ENCODE assay signal across 2 cellular contexts in genomic region chr1:180524915-180525695, GRCh38.
TF ChIP-seq lines count a peak whose summit lies in the region.

No MANE protein-coding gene starts in this region.

TF ChIP-seq in GM12878, 131 proteins besides CTCF, POLR2A, EP300 and RAD21:
- TF ChIP-seq ESRRA (IDR thresholded peaks at IDR 0.05; ENCODE audit: low read length) (no peak), NBN (IDR thresholded peaks at IDR 0.05) (no peak), SREBF1 (IDR thresholded peaks at IDR 0.05; ENCODE audit: low read length) (no peak), KAT2A (conservative IDR thresholded peaks at IDR 0.05; ENCODE audit: control insufficient read depth, low read depth, low read length) (no peak), CEBPB (IDR thresholded peaks at IDR 0.05; ENCODE audit: borderline replicate concordance in 1 of 2, low read depth in 2 of 2, low read length in 2 of 2) (no peak), SREBF2 (IDR thresholded peaks at IDR 0.05; ENCODE audit: low read length) (no peak), ZNF384 (IDR thresholded peaks at IDR 0.05; ENCODE audit: borderline replicate concordance, low read depth, low read length) (no peak), KLF5 (IDR thresholded peaks at IDR 0.05; ENCODE audit: partially characterized antibody) (no peak), RAD51 (IDR thresholded peaks at IDR 0.05) (no peak), SUPT20H (IDR thresholded peaks at IDR 0.05; ENCODE audit: borderline replicate concordance, control insufficient read depth, low read depth, low read length) (no peak), ZSCAN29 (IDR thresholded peaks at IDR 0.05) (no peak), MXI1 (IDR thresholded peaks at IDR 0.05; ENCODE audit: low read depth, low read length) (no peak), STAT3 (IDR thresholded peaks at IDR 0.05; ENCODE audit: low read depth, low read length) (no peak), SMAD5 (IDR thresholded peaks at IDR 0.05; ENCODE audit: low read depth) (no peak), TCF3 (IDR thresholded peaks at IDR 0.05; ENCODE audit: borderline replicate concordance, insufficient read depth, low read depth, low read length) (no peak), POLR2AphosphoS2 (IDR thresholded peaks at IDR 0.05; ENCODE audit: low read depth, low read length) (no peak)
- TF ChIP-seq, protein P1, sequence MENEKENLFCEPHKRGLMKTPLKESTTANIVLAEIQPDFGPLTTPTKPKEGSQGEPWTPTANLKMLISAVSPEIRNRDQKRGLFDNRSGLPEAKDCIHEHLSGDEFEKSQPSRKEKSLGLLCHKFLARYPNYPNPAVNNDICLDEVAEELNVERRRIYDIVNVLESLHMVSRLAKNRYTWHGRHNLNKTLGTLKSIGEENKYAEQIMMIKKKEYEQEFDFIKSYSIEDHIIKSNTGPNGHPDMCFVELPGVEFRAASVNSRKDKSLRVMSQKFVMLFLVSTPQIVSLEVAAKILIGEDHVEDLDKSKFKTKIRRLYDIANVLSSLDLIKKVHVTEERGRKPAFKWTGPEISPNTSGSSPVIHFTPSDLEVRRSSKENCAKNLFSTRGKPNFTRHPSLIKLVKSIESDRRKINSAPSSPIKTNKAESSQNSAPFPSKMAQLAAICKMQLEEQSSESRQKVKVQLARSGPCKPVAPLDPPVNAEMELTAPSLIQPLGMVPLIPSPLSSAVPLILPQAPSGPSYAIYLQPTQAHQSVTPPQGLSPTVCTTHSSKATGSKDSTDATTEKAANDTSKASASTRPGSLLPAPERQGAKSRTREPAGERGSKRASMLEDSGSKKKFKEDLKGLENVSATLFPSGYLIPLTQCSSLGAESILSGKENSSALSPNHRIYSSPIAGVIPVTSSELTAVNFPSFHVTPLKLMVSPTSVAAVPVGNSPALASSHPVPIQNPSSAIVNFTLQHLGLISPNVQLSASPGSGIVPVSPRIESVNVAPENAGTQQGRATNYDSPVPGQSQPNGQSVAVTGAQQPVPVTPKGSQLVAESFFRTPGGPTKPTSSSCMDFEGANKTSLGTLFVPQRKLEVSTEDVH (IDR thresholded peaks at IDR 0.05; ENCODE audit: low read depth, partially characterized antibody), result no peak
- TF ChIP-seq, protein P2, sequence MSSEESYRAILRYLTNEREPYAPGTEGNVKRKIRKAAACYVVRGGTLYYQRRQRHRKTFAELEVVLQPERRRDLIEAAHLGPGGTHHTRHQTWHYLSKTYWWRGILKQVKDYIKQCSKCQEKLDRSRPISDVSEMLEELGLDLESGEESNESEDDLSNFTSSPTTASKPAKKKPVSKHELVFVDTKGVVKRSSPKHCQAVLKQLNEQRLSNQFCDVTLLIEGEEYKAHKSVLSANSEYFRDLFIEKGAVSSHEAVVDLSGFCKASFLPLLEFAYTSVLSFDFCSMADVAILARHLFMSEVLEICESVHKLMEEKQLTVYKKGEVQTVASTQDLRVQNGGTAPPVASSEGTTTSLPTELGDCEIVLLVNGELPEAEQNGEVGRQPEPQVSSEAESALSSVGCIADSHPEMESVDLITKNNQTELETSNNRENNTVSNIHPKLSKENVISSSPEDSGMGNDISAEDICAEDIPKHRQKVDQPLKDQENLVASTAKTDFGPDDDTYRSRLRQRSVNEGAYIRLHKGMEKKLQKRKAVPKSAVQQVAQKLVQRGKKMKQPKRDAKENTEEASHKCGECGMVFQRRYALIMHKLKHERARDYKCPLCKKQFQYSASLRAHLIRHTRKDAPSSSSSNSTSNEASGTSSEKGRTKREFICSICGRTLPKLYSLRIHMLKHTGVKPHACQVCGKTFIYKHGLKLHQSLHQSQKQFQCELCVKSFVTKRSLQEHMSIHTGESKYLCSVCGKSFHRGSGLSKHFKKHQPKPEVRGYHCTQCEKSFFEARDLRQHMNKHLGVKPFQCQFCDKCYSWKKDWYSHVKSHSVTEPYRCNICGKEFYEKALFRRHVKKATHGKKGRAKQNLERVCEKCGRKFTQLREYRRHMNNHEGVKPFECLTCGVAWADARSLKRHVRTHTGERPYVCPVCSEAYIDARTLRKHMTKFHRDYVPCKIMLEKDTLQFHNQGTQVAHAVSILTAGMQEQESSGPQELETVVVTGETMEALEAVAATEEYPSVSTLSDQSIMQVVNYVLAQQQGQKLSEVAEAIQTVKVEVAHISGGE (CRISPR knock-in tag; IDR thresholded peaks at IDR 0.05), result no peak
- TF ChIP-seq, protein P3, sequence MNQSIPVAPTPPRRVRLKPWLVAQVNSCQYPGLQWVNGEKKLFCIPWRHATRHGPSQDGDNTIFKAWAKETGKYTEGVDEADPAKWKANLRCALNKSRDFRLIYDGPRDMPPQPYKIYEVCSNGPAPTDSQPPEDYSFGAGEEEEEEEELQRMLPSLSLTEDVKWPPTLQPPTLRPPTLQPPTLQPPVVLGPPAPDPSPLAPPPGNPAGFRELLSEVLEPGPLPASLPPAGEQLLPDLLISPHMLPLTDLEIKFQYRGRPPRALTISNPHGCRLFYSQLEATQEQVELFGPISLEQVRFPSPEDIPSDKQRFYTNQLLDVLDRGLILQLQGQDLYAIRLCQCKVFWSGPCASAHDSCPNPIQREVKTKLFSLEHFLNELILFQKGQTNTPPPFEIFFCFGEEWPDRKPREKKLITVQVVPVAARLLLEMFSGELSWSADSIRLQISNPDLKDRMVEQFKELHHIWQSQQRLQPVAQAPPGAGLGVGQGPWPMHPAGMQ (IDR thresholded peaks at IDR 0.05; ENCODE audit: borderline replicate concordance), result no peak

TF ChIP-seq in neural cell, 6 proteins besides CTCF, POLR2A, EP300 and RAD21:
- TF ChIP-seq SMC3 (conservative IDR thresholded peaks at IDR 0.05; ENCODE audit: poor library complexity), result no peak
- TF ChIP-seq POLR2AphosphoS5 (IDR thresholded peaks at IDR 0.05), result no peak
- no peak for TF ChIP-seq EZH2 (IDR thresholded peaks at IDR 0.05; ENCODE audit: borderline replicate concordance, insufficient read depth, low read length, poor library complexity, severe bottlenecking)
- no peak for TF ChIP-seq MXI1 (conservative IDR thresholded peaks at IDR 0.05; ENCODE audit: poor library complexity, severe bottlenecking)
- TF ChIP-seq TAF1 (IDR thresholded peaks at IDR 0.05; ENCODE audit: low read depth), result no peak
- TF ChIP-seq, protein P4, sequence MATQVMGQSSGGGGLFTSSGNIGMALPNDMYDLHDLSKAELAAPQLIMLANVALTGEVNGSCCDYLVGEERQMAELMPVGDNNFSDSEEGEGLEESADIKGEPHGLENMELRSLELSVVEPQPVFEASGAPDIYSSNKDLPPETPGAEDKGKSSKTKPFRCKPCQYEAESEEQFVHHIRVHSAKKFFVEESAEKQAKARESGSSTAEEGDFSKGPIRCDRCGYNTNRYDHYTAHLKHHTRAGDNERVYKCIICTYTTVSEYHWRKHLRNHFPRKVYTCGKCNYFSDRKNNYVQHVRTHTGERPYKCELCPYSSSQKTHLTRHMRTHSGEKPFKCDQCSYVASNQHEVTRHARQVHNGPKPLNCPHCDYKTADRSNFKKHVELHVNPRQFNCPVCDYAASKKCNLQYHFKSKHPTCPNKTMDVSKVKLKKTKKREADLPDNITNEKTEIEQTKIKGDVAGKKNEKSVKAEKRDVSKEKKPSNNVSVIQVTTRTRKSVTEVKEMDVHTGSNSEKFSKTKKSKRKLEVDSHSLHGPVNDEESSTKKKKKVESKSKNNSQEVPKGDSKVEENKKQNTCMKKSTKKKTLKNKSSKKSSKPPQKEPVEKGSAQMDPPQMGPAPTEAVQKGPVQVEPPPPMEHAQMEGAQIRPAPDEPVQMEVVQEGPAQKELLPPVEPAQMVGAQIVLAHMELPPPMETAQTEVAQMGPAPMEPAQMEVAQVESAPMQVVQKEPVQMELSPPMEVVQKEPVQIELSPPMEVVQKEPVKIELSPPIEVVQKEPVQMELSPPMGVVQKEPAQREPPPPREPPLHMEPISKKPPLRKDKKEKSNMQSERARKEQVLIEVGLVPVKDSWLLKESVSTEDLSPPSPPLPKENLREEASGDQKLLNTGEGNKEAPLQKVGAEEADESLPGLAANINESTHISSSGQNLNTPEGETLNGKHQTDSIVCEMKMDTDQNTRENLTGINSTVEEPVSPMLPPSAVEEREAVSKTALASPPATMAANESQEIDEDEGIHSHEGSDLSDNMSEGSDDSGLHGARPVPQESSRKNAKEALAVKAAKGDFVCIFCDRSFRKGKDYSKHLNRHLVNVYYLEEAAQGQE (IDR thresholded peaks at IDR 0.05; ENCODE audit: borderline replicate concordance), result no peak
